ENCODE assay signal across 10 cellular contexts in genomic region chr4:41204400-41204978, GRCh38. TPM values are rescaled to one million over a fixed set of nuclear protein-coding genes. Genes with fewer than 3 reads are reported as not detected.
A peak's percentile ranks its signal among the peaks of the same experiment; 100 is the strongest.
DNase-seq lines count a peak whose midpoint lies in the region; ATAC-seq, FAIRE-seq and TF ChIP-seq lines count a peak whose summit lies in the region.
"Had no signal": no experiment of that assay in that cellular context is flagged by ENCODE, and none has a peak within 500 bp of the region (broad histone marks: within the 10 kb centered on the region; RNA-seq: fewer than 3 reads in every experiment).

No MANE protein-coding gene starts in this region.

- no peak overlapping the region for H3K9ac ChIP-seq in GM12878 (ENCODE audit: control insufficient read depth, insufficient read depth, low read length)

- TF ChIP-seq EP300 in GM12878 (IDR thresholded peaks at IDR 0.05; ENCODE audit: borderline replicate concordance in 1 of 2, control insufficient read depth in 1 of 2, low read depth in 2 of 2, low read length in 2 of 2) (no peak), sigmoid colon (IDR thresholded peaks at IDR 0.05) (no peak)

- no peaks in the 10 kb centered on the region for H4K20me1 ChIP-seq in GM12878 (ENCODE audit: control insufficient read depth, insufficient read depth)

- in situ Hi-C loops in GM12878 (cut with MboI), result no loop called here

- TF ChIP-seq RAD21 in GM12878 (IDR thresholded peaks at IDR 0.05; ENCODE audit: insufficient read depth, low read depth, low read length), result no peak

- RAD21 ChIA-PET in GM12878 (lab: Charles Lee; ENCODE audit: unreplicated experiment), result interaction anchor here (0.6 to 3.1 kb wide), 15 partner anchors 8 to 227 kb away, joined by 3 to 19 read pairs (median 4); partner anchors contain the start of gene APBB2

- H3K27ac Mint-ChIP-seq in HFFc6, result peak overlapping the region; percentile 86
- H3K27ac Mint-ChIP-seq in activated CD8-positive, alpha-beta T cell treated with anti-CD3 and anti-CD28 coated beads, Interleukin-2, amount 10 ng/mL, durations not matched to agents 7 days and 5 days, result no peak overlapping the region
- H3K27ac Mint-ChIP-seq: activated naive CD8-positive, alpha-beta T cell; T-helper 1 cell treated with Interleukin-12 subunit alpha and Interleukin-12 subunit beta and Interleukin-4 antibody, amounts not matched to agents 30 μg/mL and 1 μg/mL, for 36 hours had no signal

- H3K9me3 ChIP-seq in GM12878 (replicated peaks; ENCODE audit: control insufficient read depth, insufficient read depth, low read length), result no peaks in the 10 kb centered on the region
- no peaks in the 10 kb centered on the region for H3K9me3 ChIP-seq in right atrium auricular region
- H3K9me3 ChIP-seq in sigmoid colon, result no peaks in the 10 kb centered on the region

- H3K27me3 ChIP-seq in GM12878 (replicated peaks in 1 of 2; ENCODE audit: control insufficient read depth in 2 of 2, insufficient read depth in 2 of 2, low read length in 1 of 2), result no peaks in the 10 kb centered on the region
- H3K27me3 ChIP-seq in right atrium auricular region, result no peaks in the 10 kb centered on the region
- H3K27me3 ChIP-seq in sigmoid colon, result no peaks in the 10 kb centered on the region

- H3K27me3 Mint-ChIP-seq in HFFc6 (ENCODE audit: insufficient read depth), result peaks cover 4% of the 10 kb centered on the region
- peaks cover 14% of the 10 kb centered on the region for H3K27me3 Mint-ChIP-seq in activated CD8-positive, alpha-beta T cell treated with anti-CD3 and anti-CD28 coated beads, Interleukin-2, amount 10 ng/mL, durations not matched to agents 7 days and 5 days (ENCODE audit: low read depth)

- WGBS in GM12878 (ENCODE audit: insufficient coverage, insufficient replicate concordance, low lambda C conversion rate, missing lambda C conversion rate), result 71% methylated on average over 8 of the region's 8 CpGs
- WGBS in sigmoid colon, 2 donors, result 66 to 72% methylated on average over 8 of the region's 8 CpGs

- POLR2A ChIA-PET in GM12878 (lab: Charles Lee), result interaction anchor here (0.5 to 1.5 kb wide), 8 partner anchors 11 to 405 kb away, joined by 3 to 5 read pairs (median 4); no protein-coding TSS in a partner anchor
- POLR2A ChIA-PET in activated CD8-positive, alpha-beta T cell treated with anti-CD3 and anti-CD28 coated beads, Interleukin-2, amount 10 ng/mL, durations not matched to agents 7 days and 5 days (lab: Charles Lee), result no interaction called here

- peaks cover 95% of the 10 kb centered on the region for H3K4me1 Mint-ChIP-seq in HFFc6 (ENCODE audit: low read depth)
- peaks cover 6% of the 10 kb centered on the region for H3K4me1 Mint-ChIP-seq in activated CD8-positive, alpha-beta T cell treated with anti-CD3 and anti-CD28 coated beads, Interleukin-2, amount 10 ng/mL, durations not matched to agents 7 days and 5 days (ENCODE audit: low read depth)

- DNase-seq in HFFc6 (peak; percentile 78), GM12878 (ENCODE audit: low read depth, low spot score) (no peak), right atrium auricular region (ENCODE audit: low spot score) (no peak), sigmoid colon (no peak), GOT3 (lab: John Stamatoyannopoulos, UW) (no peak)
- no peak for DNase-seq in activated naive CD4-positive, alpha-beta T cell treated with anti-CD3 and anti-CD28 coated beads, Interleukin-2, amount 50 U/mL, for 16 hours
- DNase-seq in activated CD8-positive, alpha-beta T cell treated with anti-CD3 and anti-CD28 coated beads, Interleukin-2, amount 10 ng/mL, durations not matched to agents 7 days and 5 days, result no peak

- H3K4me1 ChIP-seq in GM12878 (ENCODE audit: control insufficient read depth, insufficient read depth, low read length) (peaks cover 6% of the 10 kb centered on the region; the same call in 1 of the 2 replicates), right atrium auricular region (peaks cover 0 to 70% of the 10 kb centered on the region in 2 donors), sigmoid colon (peaks cover 0 to 67% (median 43%) of the 10 kb centered on the region in 4 donors)

- H2AFZ ChIP-seq in GM12878 (ENCODE audit: control insufficient read depth, low read depth, low read length), result no peak overlapping the region

- SMC1A ChIA-PET in GM12878 (lab: Charles Lee; ENCODE audit: uncharacterized antibody, unreplicated experiment), result interaction anchor here (0.7 to 18.1 kb wide), 18 partner anchors 9 to 280 kb away, joined by 3 to 362 read pairs (median 4); no protein-coding TSS in a partner anchor

- TF ChIP-seq POLR2A in GM12878 (IDR thresholded peaks at IDR 0.05; ENCODE audit: low read depth, low read length) (no peak), sigmoid colon (IDR thresholded peaks at IDR 0.05) (no peak)

- no peak overlapping the region for H3K27ac ChIP-seq in GM12878 (ENCODE audit: control insufficient read depth, insufficient read depth)
- peak overlapping the region; percentile 49 to 74 for H3K27ac ChIP-seq in right atrium auricular region
- peak overlapping the region in 3 of 4 donors; percentile 29 to 61 (median 39) for H3K27ac ChIP-seq in sigmoid colon

- peak overlapping the region; percentile 60 for H3K4me3 Mint-ChIP-seq in HFFc6
- H3K4me3 Mint-ChIP-seq in activated CD8-positive, alpha-beta T cell treated with anti-CD3 and anti-CD28 coated beads, Interleukin-2, amount 10 ng/mL, durations not matched to agents 7 days and 5 days, result no peak overlapping the region
- H3K4me3 Mint-ChIP-seq: activated naive CD8-positive, alpha-beta T cell; T-helper 1 cell treated with Interleukin-12 subunit alpha and Interleukin-12 subunit beta and Interleukin-4 antibody, amounts not matched to agents 30 μg/mL and 1 μg/mL, for 36 hours had no signal

- H3K9me3 Mint-ChIP-seq in HFFc6, result no peaks in the 10 kb centered on the region
- no peaks in the 10 kb centered on the region for H3K9me3 Mint-ChIP-seq in activated CD8-positive, alpha-beta T cell treated with anti-CD3 and anti-CD28 coated beads, Interleukin-2, amount 10 ng/mL, durations not matched to agents 7 days and 5 days (ENCODE audit: insufficient read depth)
- H3K9me3 Mint-ChIP-seq: T-helper 1 cell treated with Interleukin-12 subunit alpha and Interleukin-12 subunit beta and Interleukin-4 antibody, amounts not matched to agents 30 μg/mL and 1 μg/mL, for 36 hours had no signal

- CTCF ChIA-PET in GM12878 (lab: Yijun Ruan, JAX), result interaction anchor here (0.7 to 4.2 kb wide), 16 partner anchors 8 to 296 kb away, joined by 3 to 29 read pairs (median 6); partner anchors contain the start of gene APBB2
- CTCF ChIA-PET in activated CD8-positive, alpha-beta T cell treated with anti-CD3 and anti-CD28 coated beads, Interleukin-2, amount 10 ng/mL, durations not matched to agents 7 days and 5 days (lab: Charles Lee), result interaction anchor here (1.3 to 1.6 kb wide), 2 partner anchors 10 to 228 kb away, joined by 3 to 6 read pairs; partner anchors contain the start of gene APBB2

- peaks cover 19% of the 10 kb centered on the region for H3K36me3 Mint-ChIP-seq in HFFc6 (ENCODE audit: low read depth)
- H3K36me3 Mint-ChIP-seq in activated CD8-positive, alpha-beta T cell treated with anti-CD3 and anti-CD28 coated beads, Interleukin-2, amount 10 ng/mL, durations not matched to agents 7 days and 5 days (ENCODE audit: low read depth), result no peaks in the 10 kb centered on the region
- H3K36me3 Mint-ChIP-seq: activated naive CD8-positive, alpha-beta T cell had no signal

- intact Hi-C loops in GM12878 (cut with micrococcal nuclease; ENCODE audit: unreplicated experiment), result no loop called here
- intact Hi-C loops in sigmoid colon (cut with DNase I), result no loop called here

- no TSS peak for BruUV-seq in GM12878 (replicated peaks; lab: Mats Ljungman, UMichigan)

- TF ChIP-seq CTCF in HFFc6 (IDR thresholded peaks at IDR 0.05) (no peak), GM12878 (IDR thresholded peaks at IDR 0.05 in 2 of 3, conservative IDR thresholded peaks at IDR 0.05 in 1 of 3; ENCODE audit: control insufficient read depth in 2 of 3, extremely low read depth in 1 of 3, insufficient read depth in 1 of 3, low read depth in 3 of 3, low read length in 3 of 3) (no peak), right atrium auricular region (IDR thresholded peaks at IDR 0.05) (no peak), sigmoid colon (IDR thresholded peaks at IDR 0.05) (no peak)

- H3K4me3 ChIP-seq in GM12878, result no peak overlapping the region
- no peak overlapping the region for H3K4me3 ChIP-seq in right atrium auricular region
- H3K4me3 ChIP-seq in sigmoid colon, result no peak overlapping the region

- H3K4me2 ChIP-seq in GM12878 (ENCODE audit: control insufficient read depth, insufficient read depth), result peak overlapping the region; percentile 5; the same call in 1 of the 2 replicates

- peaks cover 59% of the 10 kb centered on the region for H3K79me2 ChIP-seq in GM12878 (ENCODE audit: control insufficient read depth, insufficient read depth, low read length)

- ATAC-seq in GM12878, result no peak
- no peak for ATAC-seq in GM21526 (IDR thresholded peaks at IDR 0.05; ENCODE audit: low FRiP score, unreplicated experiment)
- ATAC-seq in activated CD8-positive, alpha-beta T cell treated with anti-CD3 and anti-CD28 coated beads, Interleukin-2, amount 10 ng/mL, durations not matched to agents 7 days and 5 days, result no peak

- peak; percentile 35 for FAIRE-seq in GM12878 (lab: Jason Lieb, UNC)

- H3K36me3 ChIP-seq in GM12878 (ENCODE audit: control insufficient read depth in 2 of 2, insufficient read depth in 2 of 2, low read length in 1 of 2) (no peaks in the 10 kb centered on the region), right atrium auricular region (no peaks in the 10 kb centered on the region), sigmoid colon (no peaks in the 10 kb centered on the region)

RNA-seq across cellular contexts. Expression of gene APBB2, which starts 9.9 kb away (rescaled TPM):
- 10 to 100 TPM; 32.4 to 45.5 (median 35.8) TPM for total RNA-seq in HFFc6 (2021; fragmentation: NEBNext Ultra II Directional; extraction: Animal tissue kit (Norgen Biotek cat#: 25700))
- total RNA-seq in GM12878 (2013; cell fraction: nucleolus; rRNA removed), result 108 and 115 TPM in 2 replicates
- 22.2 and 23.1 TPM in 2 replicates for total RNA-seq in GM12878 (2014; rRNA removed)
- total RNA-seq in GM12878 (2014; rRNA removed; fragmentation: Illumina TruSeq; extraction: Trizol), result 17.5 and 19.7 TPM in 2 replicates
- total RNA-seq in GM12878 (2021), result 24.6 and 24.8 TPM in 2 replicates
- polyA plus RNA-seq in GM12878 (2011; ENCODE audit: low read depth), result 4.4 TPM
- polyA plus RNA-seq in GM12878 (2011; rRNA removed), result 12.1 and 18.8 TPM in 2 replicates
- 15.4 and 20.5 TPM in 2 replicates for polyA plus RNA-seq in GM12878 (2011; cell fraction: cytosol; rRNA removed)
- polyA plus RNA-seq in GM12878 (2011; cell fraction: nucleus; rRNA removed), result 18.9 and 19.3 TPM in 2 replicates
- 7.5 and 9.0 TPM in 2 replicates for polyA plus RNA-seq in GM12878 (2012)
- 19.8 and 23.3 TPM in 2 replicates for polyA plus RNA-seq in GM12878 (2014; fragmentation: Illumina TruSeq; extraction: Trizol)
- polyA plus RNA-seq in GM12878 (2014; fragmentation: Nextera tagmentation; extraction: Ambion mirVana), result 1 to 10 TPM; 2.7 to 3.1 TPM
- polyA plus RNA-seq in GM12878 (2014; rRNA removed), result 10.6 and 12.5 TPM in 2 replicates
- 10 to 100 TPM; 15.9 to 19.3 TPM for polyA plus RNA-seq in GM12878 (2016; fragmentation: Nextera tagmentation; extraction: Ambion mirVana)
- 43.5 and 47.3 TPM in 2 replicates for polyA minus RNA-seq in GM12878 (2011; rRNA and poly(A)+ RNA removed)
- 10.4 and 13.5 TPM in 2 replicates for polyA minus RNA-seq in GM12878 (2011; cell fraction: cytosol; rRNA and poly(A)+ RNA removed)
- polyA minus RNA-seq in GM12878 (2011; cell fraction: nucleus; rRNA and poly(A)+ RNA removed), result 31.8 and 43.5 TPM in 2 replicates
- 10 to 100 TPM; 37.3 to 75.3 TPM for total RNA-seq in right atrium auricular region
- total RNA-seq in sigmoid colon, result 100 to 1,000 TPM in 2 of 4 donors, 10 to 100 TPM in 2; 69.1 to 108 (median 96.3) TPM
- polyA plus RNA-seq in sigmoid colon, result 1 to 10 TPM; 7.8 to 9.2 (median 8.8) TPM
- total RNA-seq in activated CD8-positive, alpha-beta T cell treated with anti-CD3 and anti-CD28 coated beads, Interleukin-2, amount 10 ng/mL, durations not matched to agents 7 days and 5 days, result under 1 TPM; 0.53 to 0.57 TPM

RNA-seq across cellular contexts. Expression of gene UCHL1, which starts 52.2 kb away (rescaled TPM):
- 100 to 1,000 TPM; 349 to 502 (median 461) TPM for total RNA-seq in HFFc6 (2021; fragmentation: NEBNext Ultra II Directional; extraction: Animal tissue kit (Norgen Biotek cat#: 25700))
- total RNA-seq in GM12878 (2013; cell fraction: nucleolus; rRNA removed), result not detected in 2 replicates
- total RNA-seq in GM12878 (2014; rRNA removed) (138 and 149 TPM in 2 replicates), GM12878 (2014; rRNA removed; fragmentation: Illumina TruSeq; extraction: Trizol) (104 and 111 TPM in 2 replicates), GM12878 (2021) (102 and 107 TPM in 2 replicates), right atrium auricular region (100 to 1,000 TPM in 1 of 2 donors, 10 to 100 TPM in 1; 36.8 to 126 TPM), sigmoid colon (100 to 1,000 TPM in 3 of 4 donors, 10 to 100 TPM in 1; 91.3 to 247 (median 142) TPM)
- 49.9 TPM for polyA plus RNA-seq in GM12878 (2011; ENCODE audit: low read depth)
- polyA plus RNA-seq in GM12878 (2011; rRNA removed) (0.14 and 0.29 TPM in 2 replicates), GM12878 (2014; fragmentation: Illumina TruSeq; extraction: Trizol) (130 and 178 TPM in 2 replicates), GM12878 (2014; fragmentation: Nextera tagmentation; extraction: Ambion mirVana) (10 to 100 TPM; 41.2 to 84.3 TPM), GM12878 (2014; rRNA removed) (142 and 153 TPM in 2 replicates), GM12878 (2016; fragmentation: Nextera tagmentation; extraction: Ambion mirVana) (100 to 1,000 TPM; 169 to 175 TPM), sigmoid colon (10 to 100 TPM in 2 of 3 donors, not detected in 1; 11.4 to 49.9 TPM)
- 0.40 and 0.55 TPM in 2 replicates for polyA plus RNA-seq in GM12878 (2011; cell fraction: cytosol; rRNA removed)
- 0.29 and 0.37 TPM in 2 replicates for polyA plus RNA-seq in GM12878 (2011; cell fraction: nucleus; rRNA removed)
- 31.9 and 46.9 TPM in 2 replicates for polyA plus RNA-seq in GM12878 (2012)
- polyA minus RNA-seq in GM12878 (2011; rRNA and poly(A)+ RNA removed), result not detected in 2 replicates
- polyA minus RNA-seq in GM12878 (2011; cell fraction: cytosol; rRNA and poly(A)+ RNA removed), result not detected in 2 replicates
- not detected in 2 replicates for polyA minus RNA-seq in GM12878 (2011; cell fraction: nucleus; rRNA and poly(A)+ RNA removed)
- total RNA-seq in activated CD8-positive, alpha-beta T cell treated with anti-CD3 and anti-CD28 coated beads, Interleukin-2, amount 10 ng/mL, durations not matched to agents 7 days and 5 days, result under 1 TPM; 0.34 to 0.37 TPM

Comparison
In these comparisons a context has a peak if more than half of its experiments do, and no peak if none do; other contexts are left out.
1. RNA of gene APBB2, which starts 9.9 kb away (total RNA-seq): 69.1 to 108 TPM in sigmoid colon, 37.3 to 75.3 TPM in right atrium auricular region, 32.4 to 45.5 TPM in HFFc6 and 17.5 to 115 TPM in GM12878; 0.53 to 0.57 TPM in activated CD8-positive, alpha-beta T cell treated with anti-CD3 and anti-CD28 coated beads, Interleukin-2, amount 10 ng/mL, durations not matched to agents 7 days and 5 days; every median in the first group is over 10 times any median in the second.